In genomic region chr1:10398278-10398733, GRCh38 we compare ENCODE assay signal across 8 cellular contexts. TPM values are rescaled to one million over a fixed set of nuclear protein-coding genes. Genes with fewer than 3 reads are reported as not detected.
DNase-seq lines count a peak whose midpoint lies in the region; ATAC-seq, FAIRE-seq and TF ChIP-seq lines count a peak whose summit lies in the region.

No MANE protein-coding gene starts in this region.

- intact Hi-C loops in activated CD8-positive, alpha-beta T cell treated with anti-CD3 and anti-CD28 coated beads for 36 hours (cut with micrococcal nuclease) = no loop called here
- intact Hi-C loops in kidney (cut with DNase I) = no loop called here

- no peak for FAIRE-seq in kidney (lab: Jason Lieb, UNC)

- POLR2A ChIA-PET in activated CD8-positive, alpha-beta T cell treated with anti-CD3 and anti-CD28 coated beads for 36 hours (lab: Charles Lee) = interaction anchor here (1.1 to 1.8 kb wide), 2 partner anchors 11 to 115 kb away, joined by 3 to 6 read pairs; no protein-coding TSS in a partner anchor

- CTCF ChIA-PET in activated CD8-positive, alpha-beta T cell treated with anti-CD3 and anti-CD28 coated beads for 36 hours (lab: Charles Lee) = interaction anchor here (1.0 to 2.0 kb wide), 3 partner anchors 10 to 188 kb away, joined by 3 to 7 read pairs (median 4); partner anchors contain the start of gene KIF1B

- H3K4me1 ChIP-seq in kidney (ENCODE audit: control insufficient read depth in 1 of 2, insufficient read depth in 1 of 2, low read depth in 1 of 2, low read length in 2 of 2) (peaks cover 5 to 9% of the 10 kb centered on the region in 2 donors), thymus (ENCODE audit: control insufficient read depth, insufficient read depth, low read length) (peaks cover 13% of the 10 kb centered on the region)

- no peaks in the 10 kb centered on the region for H3K27me3 Mint-ChIP-seq in activated T-cell treated with anti-CD3 and anti-CD28 coated beads, Interleukin-2, amount 50 U/mL, for 4 hours (ENCODE audit: low read depth)
- H3K27me3 Mint-ChIP-seq in activated CD8-positive, alpha-beta T cell treated with anti-CD3 and anti-CD28 coated beads for 36 hours = no peaks in the 10 kb centered on the region

- H3K36me3 ChIP-seq in kidney (ENCODE audit: control insufficient read depth in 1 of 2, insufficient read depth in 2 of 2, low read length in 2 of 2) (peaks cover 2 to 10% of the 10 kb centered on the region in 2 donors), thymus (ENCODE audit: control insufficient read depth, insufficient read depth) (peaks cover 5% of the 10 kb centered on the region)

- no peak for TF ChIP-seq CTCF in activated CD8-positive, alpha-beta T cell treated with anti-CD3 and anti-CD28 coated beads for 36 hours (IDR thresholded peaks at IDR 0.05)
- no peak for TF ChIP-seq CTCF in kidney (IDR thresholded peaks at IDR 0.05; ENCODE audit: borderline replicate concordance, extremely low read depth, insufficient read depth)

- H3K4me3 ChIP-seq in kidney (ENCODE audit: low read length in 2 of 2) (peak overlapping the region; percentile 78 to 87), thymus (ENCODE audit: low read length) (peak overlapping the region; percentile 94)

- peak in 1 of 2 donors; percentile 44 for ATAC-seq in activated T-cell treated with anti-CD3 and anti-CD28 coated beads, Interleukin-2, amount 50 U/mL, for 4 hours
- no peak for ATAC-seq in activated CD8-positive, alpha-beta T cell treated with anti-CD3 and anti-CD28 coated beads for 36 hours

- no peak for DNase-seq in activated T-cell treated with anti-CD3 and anti-CD28 coated beads, Interleukin-2, amount 50 U/mL, for 4 hours
- no peak for DNase-seq in activated T-cell treated with anti-CD3 and anti-CD28 coated beads for 4 hours
- DNase-seq in activated CD8-positive, alpha-beta T cell treated with anti-CD3 and anti-CD28 coated beads for 36 hours = no peak
- DNase-seq in kidney = no peak
- DNase-seq in AG20443 (ENCODE audit: low spot score) = no peak
- DNase-seq in activated CD8-positive, alpha-beta memory T cell treated with anti-CD3 and anti-CD28 coated beads, Interleukin-2, amount 50 U/mL, for 48 hours = no peak
- DNase-seq in ureter (ENCODE audit: low spot score) = no peak

- H3K27me3 ChIP-seq in thymus (ENCODE audit: control insufficient read depth, insufficient read depth) = no peaks in the 10 kb centered on the region

- no peaks in the 10 kb centered on the region for H3K9me3 ChIP-seq in kidney (ENCODE audit: control insufficient read depth in 1 of 2, low read length in 2 of 2)
- H3K9me3 ChIP-seq in thymus (ENCODE audit: control insufficient read depth) = no peaks in the 10 kb centered on the region

- no peaks in the 10 kb centered on the region for H3K9me3 Mint-ChIP-seq in activated T-cell treated with anti-CD3 and anti-CD28 coated beads, Interleukin-2, amount 50 U/mL, for 4 hours
- peaks cover 3% of the 10 kb centered on the region for H3K9me3 Mint-ChIP-seq in activated CD8-positive, alpha-beta T cell treated with anti-CD3 and anti-CD28 coated beads for 36 hours

- peak overlapping the region; percentile 26 to 63 for H3K9ac ChIP-seq in kidney (ENCODE audit: low read length in 2 of 2)

- WGBS in thymus = 1% methylated on average over 34 of the region's 34 CpGs

- peaks cover 5% of the 10 kb centered on the region for H3K36me3 Mint-ChIP-seq in activated T-cell treated with anti-CD3 and anti-CD28 coated beads, Interleukin-2, amount 50 U/mL, for 4 hours (ENCODE audit: insufficient read depth)
- H3K36me3 Mint-ChIP-seq in activated CD8-positive, alpha-beta T cell treated with anti-CD3 and anti-CD28 coated beads for 36 hours (ENCODE audit: low read depth) = peaks cover 17% of the 10 kb centered on the region

- H3K27ac ChIP-seq in kidney (ENCODE audit: low read depth in 2 of 2, low read length in 2 of 2) (no peak overlapping the region), thymus (ENCODE audit: low read depth) (peak overlapping the region; percentile 10)

- peak overlapping the region; percentile 57 for H3K27ac Mint-ChIP-seq in activated CD8-positive, alpha-beta T cell treated with anti-CD3 and anti-CD28 coated beads for 36 hours

- peaks cover 20% of the 10 kb centered on the region for H3K4me1 Mint-ChIP-seq in activated T-cell treated with anti-CD3 and anti-CD28 coated beads, Interleukin-2, amount 50 U/mL, for 4 hours (ENCODE audit: low read depth)
- H3K4me1 Mint-ChIP-seq in activated CD8-positive, alpha-beta T cell treated with anti-CD3 and anti-CD28 coated beads for 36 hours (ENCODE audit: low read depth) = peaks cover 24% of the 10 kb centered on the region

- peak overlapping the region; percentile 90 for H3K4me3 Mint-ChIP-seq in activated T-cell treated with anti-CD3 and anti-CD28 coated beads, Interleukin-2, amount 50 U/mL, for 4 hours
- peak overlapping the region; percentile 88 for H3K4me3 Mint-ChIP-seq in activated CD8-positive, alpha-beta T cell treated with anti-CD3 and anti-CD28 coated beads for 36 hours

RNA-seq across cellular contexts. Expression of gene PGD, which starts 0.6 kb away (rescaled TPM):
- total RNA-seq in activated T-cell treated with anti-CD3 and anti-CD28 coated beads, Interleukin-2, amount 50 U/mL, for 4 hours = 100 to 1,000 TPM in 1 of 3 donors, 10 to 100 TPM in 2; 82.2 to 105 (median 93.1) TPM
- 100 to 1,000 TPM; 126 to 130 TPM for total RNA-seq in activated CD8-positive, alpha-beta T cell treated with anti-CD3 and anti-CD28 coated beads for 36 hours
- total RNA-seq in kidney = 72.8 TPM
- polyA plus RNA-seq in kidney (ENCODE audit: insufficient read depth, low read depth, low replicate concordance) = 95.1 TPM
- 48.9 TPM for polyA plus RNA-seq in thymus
- total RNA-seq in ureter = 85.1 TPM

RNA-seq across cellular contexts. Expression of gene CENPS, which starts 31.9 kb away (rescaled TPM):
- total RNA-seq in activated T-cell treated with anti-CD3 and anti-CD28 coated beads, Interleukin-2, amount 50 U/mL, for 4 hours = 10 to 100 TPM; 16.3 to 24.2 (median 22.3) TPM
- total RNA-seq in activated CD8-positive, alpha-beta T cell treated with anti-CD3 and anti-CD28 coated beads for 36 hours = 10 to 100 TPM; 18.3 to 19.4 TPM
- total RNA-seq in kidney (21.9 TPM), ureter (14.9 TPM)
- polyA plus RNA-seq in kidney (ENCODE audit: insufficient read depth, low read depth, low replicate concordance) (45.1 TPM), thymus (17.2 TPM)

RNA-seq across cellular contexts. Expression of gene CORT, which starts 51.5 kb away (rescaled TPM):
- total RNA-seq in activated T-cell treated with anti-CD3 and anti-CD28 coated beads, Interleukin-2, amount 50 U/mL, for 4 hours = under 1 TPM in 1 of 3 donors, not detected in 2; 0.32 TPM
- under 1 TPM in 1 of 2 experiments, not detected in 1; 0.34 TPM for total RNA-seq in activated CD8-positive, alpha-beta T cell treated with anti-CD3 and anti-CD28 coated beads for 36 hours
- total RNA-seq in kidney = 0.22 TPM
- 0.62 TPM for polyA plus RNA-seq in kidney (ENCODE audit: insufficient read depth, low read depth, low replicate concordance)
- polyA plus RNA-seq in thymus = 0.71 TPM
- total RNA-seq in ureter = 0.47 TPM
